In the genomic region with DNA sequence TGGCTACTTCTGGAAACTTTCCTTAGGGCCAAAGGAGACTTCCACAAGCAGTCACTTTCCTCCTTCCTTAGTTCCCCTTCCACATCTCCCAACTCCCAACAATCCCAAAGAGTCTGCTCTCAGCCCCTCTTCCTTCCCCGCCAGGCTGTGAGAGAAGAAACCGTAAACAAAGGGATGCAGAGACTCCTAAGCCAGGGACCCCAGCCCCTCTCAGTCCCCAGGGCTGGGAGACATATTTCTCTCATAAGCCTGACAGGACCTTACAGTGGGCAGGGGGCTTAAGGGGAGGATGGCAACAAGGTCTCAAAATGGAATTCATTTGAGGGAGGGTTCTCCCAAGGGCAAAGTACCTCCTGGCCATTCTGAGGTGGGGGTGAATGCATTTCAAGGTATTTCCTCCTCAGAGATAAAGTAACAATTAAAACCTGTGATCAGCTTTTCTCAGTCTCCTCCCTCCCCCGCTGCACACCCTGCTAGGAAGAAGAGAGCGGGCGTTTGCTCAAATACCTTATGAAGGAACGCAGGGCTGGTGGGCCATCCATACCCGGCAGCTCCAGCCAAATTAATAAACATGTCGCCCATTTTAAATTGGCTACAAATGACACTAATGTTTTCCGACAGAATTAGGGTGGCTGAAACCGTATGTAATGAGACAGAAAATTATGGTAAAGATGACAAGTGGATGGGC, we compare ENCODE assay signal across 27 cellular contexts. TPM values are rescaled to one million over a fixed set of nuclear protein-coding genes. Genes with fewer than 3 reads are reported as not detected.
A peak's percentile ranks its signal among the peaks of the same experiment; 100 is the strongest.
DNase-seq lines count a peak whose midpoint lies in the region; ATAC-seq and TF ChIP-seq lines count a peak whose summit lies in the region.
"Had no signal": no experiment of that assay in that cellular context is flagged by ENCODE, and none has a peak within 500 bp of the region (broad histone marks: within the 10 kb centered on the region; RNA-seq: fewer than 3 reads in every experiment).

No MANE protein-coding gene starts in this region.

- H3K27ac ChIP-seq in H9 (ENCODE audit: insufficient read length, low read depth, low read length) = no peak overlapping the region
- H3K27ac ChIP-seq in endodermal cell (ENCODE audit: low read depth, low read length) = no peak overlapping the region
- no peak overlapping the region for H3K27ac ChIP-seq in osteoblast (ENCODE audit: low read depth, low read length)
- H3K27ac ChIP-seq in colonic mucosa = no peak overlapping the region
- H3K27ac ChIP-seq: A549, BLaER1, HL-60, Peyer's patch, SJCRH30 had no signal

- H3K4me3 Mint-ChIP-seq in H9 = peak overlapping the region in 1 of 2 experiments; percentile 63; a peak in 2 of 5 replicates
- peak overlapping the region; percentile 4 for H3K4me3 Mint-ChIP-seq in endodermal cell

- H3K9me3 Mint-ChIP-seq in H9 (peaks cover 2 to 4% of the 10 kb centered on the region in 2 experiments; a peak in 2 of 5 replicates), endodermal cell (peaks cover 2% of the 10 kb centered on the region)

- no peak overlapping the region for H3K14ac ChIP-seq in H9 (ENCODE audit: insufficient read depth, low read length)

- no peak overlapping the region for H3K56ac ChIP-seq in H9 (ENCODE audit: insufficient read length, low read depth, low read length)

- ATAC-seq in GM18858 (IDR thresholded peaks at IDR 0.05; ENCODE audit: unreplicated experiment) (no peak), HG03460 (IDR thresholded peaks at IDR 0.05; ENCODE audit: unreplicated experiment) (no peak)

- peak; percentile 55 for DNase-seq in G401 (ENCODE audit: low spot score)
- DNase-seq in H9 = no peak
- DNase-seq in endodermal cell = peak; percentile 58
- DNase-seq in osteoblast (ENCODE audit: insufficient read length, low spot score, missing footprints) = peak; percentile 76
- DNase-seq in colonic mucosa = no peak
- DNase-seq in SIG-M5 treated with dmso at 0.1 percent for 504 hours (lab: John Stamatoyannopoulos, UW; ENCODE audit: unreplicated experiment) = no peak
- DNase-seq: Caco-2; CD4-positive, alpha-beta memory T cell; DMS 273 treated with DMSO at 0.1 percent for 48 hours; DMS79 treated with DMSO at 0.1 percent for 48 hours; KG1; NCI-H1105; NCI-H146; NCI-H2029; NCI-H2227 treated with DMSO at 0.1 percent for 48 hours; NCI-H510A; NCI-H774; Peyer's patch; SJCRH30 had no signal

- intact Hi-C loops in colonic mucosa (cut with DNase I) = no loop called here

- H4K20me1 ChIP-seq in H9 (ENCODE audit: control insufficient read depth, insufficient read depth, insufficient read length) (peaks cover 5% of the 10 kb centered on the region), osteoblast (ENCODE audit: insufficient read depth, low read length) (no peaks in the 10 kb centered on the region)

- no peak overlapping the region for H2AK5ac ChIP-seq in H9 (ENCODE audit: insufficient read length, low read length)

- TF ChIP-seq CTCF in H9 (conservative IDR thresholded peaks at IDR 0.05) (no peak), endodermal cell (conservative IDR thresholded peaks at IDR 0.05) (no peak), osteoblast (IDR thresholded peaks at IDR 0.05; ENCODE audit: extremely low read depth, low read depth, low read length) (no peak), colonic mucosa (IDR thresholded peaks at IDR 0.05) (no peak)

- H3K79me2 ChIP-seq in H9 (ENCODE audit: insufficient read depth, low read length) (no peaks in the 10 kb centered on the region), osteoblast (ENCODE audit: insufficient read depth, low read length) (no peaks in the 10 kb centered on the region)

- no peaks in the 10 kb centered on the region for H3K36me3 ChIP-seq in endodermal cell (ENCODE audit: control insufficient read depth, insufficient read depth, low read length)
- H3K36me3 ChIP-seq in osteoblast (ENCODE audit: insufficient read depth, low read length) = no peaks in the 10 kb centered on the region
- H3K36me3 ChIP-seq in colonic mucosa = no peaks in the 10 kb centered on the region
- H3K36me3 ChIP-seq: BLaER1, Peyer's patch, SJCRH30 had no signal

- no peak overlapping the region for H3K23ac ChIP-seq in H9 (ENCODE audit: insufficient read length, low read depth, low read length)

- no peak overlapping the region for H4K5ac ChIP-seq in H9 (ENCODE audit: insufficient read length, low read depth, low read length)

- H3K27me3 Mint-ChIP-seq in H9 (ENCODE audit: low read depth) = peaks cover 98% of the 10 kb centered on the region
- H3K27me3 Mint-ChIP-seq in endodermal cell (ENCODE audit: insufficient read depth) = peaks cover 98% of the 10 kb centered on the region

- H3K9ac ChIP-seq in H9 (ENCODE audit: extremely low read depth, insufficient read length, low read length) = no peak overlapping the region
- no peak overlapping the region for H3K9ac ChIP-seq in endodermal cell (ENCODE audit: extremely low read depth, low read length, poor library complexity, severe bottlenecking)
- no peak overlapping the region for H3K9ac ChIP-seq in colonic mucosa (ENCODE audit: low read depth in 2 of 2, low read length in 2 of 2)
- H3K9ac ChIP-seq: BLaER1 had no signal

- H2BK15ac ChIP-seq in H9 (ENCODE audit: low read depth, low read length) = no peak overlapping the region

- in situ Hi-C loops in G401 (cut with HindIII; ENCODE audit: low sequenced_read_pairs) = no loop called here

- H2BK120ac ChIP-seq in H9 (ENCODE audit: low read depth, low read length, poor library complexity, severe bottlenecking) = no peak overlapping the region

- no peak overlapping the region; a peak in 1 of 7 replicates for H3K27ac Mint-ChIP-seq in H9
- no peak overlapping the region for H3K27ac Mint-ChIP-seq in endodermal cell

- no peak overlapping the region for H2BK20ac ChIP-seq in H9 (ENCODE audit: low read depth, low read length, poor library complexity, severe bottlenecking)

- H3K9me3 ChIP-seq in H9 (ENCODE audit: control insufficient read depth, low read depth, low read length) = no peaks in the 10 kb centered on the region
- no peaks in the 10 kb centered on the region for H3K9me3 ChIP-seq in endodermal cell (ENCODE audit: control insufficient read depth, low read length)
- H3K9me3 ChIP-seq in osteoblast (ENCODE audit: low read depth, low read length) = no peaks in the 10 kb centered on the region
- no peaks in the 10 kb centered on the region for H3K9me3 ChIP-seq in colonic mucosa
- H3K9me3 ChIP-seq: A549, Caco-2, Peyer's patch, SJCRH30 had no signal

- H3T11ph ChIP-seq in H9 (ENCODE audit: low read length) = no peak overlapping the region

- H3K4me2 ChIP-seq in H9 (ENCODE audit: insufficient read depth, insufficient read length, low read length) (peak overlapping the region; percentile 4), osteoblast (ENCODE audit: insufficient read depth, low read length) (no peak overlapping the region)
- H3K4me2 ChIP-seq: A549, BLaER1 had no signal

- H3K4me3 ChIP-seq in endodermal cell (ENCODE audit: low read length) (no peak overlapping the region), osteoblast (ENCODE audit: insufficient read depth, low read length) (no peak overlapping the region), colonic mucosa (no peak overlapping the region)
- H3K4me3 ChIP-seq: A549, BLaER1, Peyer's patch, SJCRH30 had no signal

- H2BK5ac ChIP-seq in H9 (ENCODE audit: insufficient read length, low read length) = no peak overlapping the region

- WGBS in H9 (ENCODE audit: extremely low coverage, insufficient read length, low lambda C conversion rate) = no CpG with 5 or more reads among the region's 10 CpGs
- WGBS in endodermal cell (ENCODE audit: insufficient coverage in 1 of 2, insufficient read length in 1 of 2), 2 experiments = 4 to 11% methylated on average over 3 to 10 of the region's 10 CpGs

- no peak overlapping the region for H2BK12ac ChIP-seq in H9 (ENCODE audit: insufficient read length, low read depth, low read length)

- peaks cover 3% of the 10 kb centered on the region for H3K23me2 ChIP-seq in H9 (ENCODE audit: insufficient read length, low read depth, low read length, poor library complexity, severe bottlenecking)

- H3K79me1 ChIP-seq in H9 (ENCODE audit: insufficient read depth, low read depth, low read length, poor library complexity, severe bottlenecking) = no peaks in the 10 kb centered on the region

- peaks cover 13 to 59% of the 10 kb centered on the region in 2 experiments for H3K4me1 Mint-ChIP-seq in H9
- peaks cover 30% of the 10 kb centered on the region for H3K4me1 Mint-ChIP-seq in endodermal cell

- H2AFZ ChIP-seq in H9 (ENCODE audit: low read length) = no peak overlapping the region
- no peak overlapping the region for H2AFZ ChIP-seq in osteoblast (ENCODE audit: low read length)

- H3K36me3 Mint-ChIP-seq in H9 (ENCODE audit: insufficient read depth in 1 of 3, low read depth in 3 of 3) = no peaks in the 10 kb centered on the region; a peak in 1 of 7 replicates
- H3K36me3 Mint-ChIP-seq in endodermal cell (ENCODE audit: low read depth) = no peaks in the 10 kb centered on the region

- no peak overlapping the region for H4K8ac ChIP-seq in H9 (replicated peaks; ENCODE audit: insufficient read length, low read depth, low read length)

- no peak overlapping the region for H4K91ac ChIP-seq in H9 (ENCODE audit: insufficient read length, low read depth, low read length)

- H3K4me1 ChIP-seq in H9 (ENCODE audit: insufficient read depth, low read length) (peaks cover 2% of the 10 kb centered on the region; the same call in 1 of the 2 replicates), endodermal cell (ENCODE audit: control insufficient read depth, insufficient read depth, low read length) (peaks cover 20% of the 10 kb centered on the region), osteoblast (ENCODE audit: insufficient read depth, low read length) (no peaks in the 10 kb centered on the region), colonic mucosa (no peaks in the 10 kb centered on the region)
- H3K4me1 ChIP-seq: A549, BLaER1, Caco-2 had no signal

- H3K18ac ChIP-seq in H9 (ENCODE audit: insufficient read length, low read depth, low read length) = no peak overlapping the region

- H3K27me3 ChIP-seq in H9 (ENCODE audit: insufficient read depth, low read length) (peaks cover 91% of the 10 kb centered on the region), endodermal cell (ENCODE audit: control insufficient read depth, insufficient read depth, low read length, poor library complexity, severe bottlenecking) (peaks cover 99% of the 10 kb centered on the region), osteoblast (ENCODE audit: insufficient read depth, low read length) (peaks cover 95% of the 10 kb centered on the region), colonic mucosa (peaks cover 89% of the 10 kb centered on the region)

- H3K4ac ChIP-seq in H9 (ENCODE audit: low read depth, low read length) = no peak overlapping the region

RNA-seq across cellular contexts. Expression of a gene that starts 4.0 kb away (rescaled TPM):
- total RNA-seq in G401 (2014; rRNA removed; shearing (Covaris generic)) = 0.06 and 0.07 TPM in 2 replicates
- total RNA-seq in H9 (2021) (not detected in 2 replicates), endodermal cell (not detected), osteoblast (not detected in 2 replicates), colonic mucosa (not detected)
- polyA plus RNA-seq in endodermal cell (2013, experiment 1 of 2) = 0.78 TPM
- polyA plus RNA-seq in endodermal cell (2013, experiment 2 of 2) = 0.33 TPM
- total RNA-seq: Caco-2; CD4-positive, alpha-beta memory T cell; HepG2; HT-29; OCI-LY7; Peyer's patch; SJCRH30 had no signal
- polyA plus RNA-seq: A549; CD4-positive, alpha-beta memory T cell; HepG2 had no signal

Comparison
In these comparisons a context has a peak if more than half of its experiments do, and no peak if none do; other contexts are left out.
1. DNase-seq: peak in G401 (single experiment), endodermal cell (single experiment) and osteoblast (single experiment); none in H9 (single experiment), colonic mucosa (single experiment) and SIG-M5 treated with dmso at 0.1 percent for 504 hours (single experiment).